In the genomic region with DNA sequence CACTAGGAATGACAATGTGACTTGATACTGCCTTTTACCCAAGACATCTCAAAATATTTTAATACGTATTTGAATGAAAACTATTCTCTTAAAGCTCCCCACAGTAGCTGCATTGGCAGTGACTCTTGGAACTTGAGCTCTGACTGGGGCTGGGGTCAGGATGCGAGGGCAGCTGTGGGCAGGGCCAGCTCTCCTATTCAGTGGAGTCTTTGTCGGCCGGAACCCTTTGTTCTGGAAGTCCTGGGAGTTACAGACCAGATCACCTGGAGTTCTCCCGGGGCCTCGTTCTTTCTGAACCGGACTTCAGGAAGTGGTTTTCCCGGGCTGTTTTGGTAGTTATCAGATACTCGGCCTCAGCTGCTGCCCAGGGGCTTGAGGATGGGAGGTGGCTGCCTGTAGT, we compare ENCODE assay signal across 18 cellular contexts.
DNase-seq lines count a peak whose midpoint lies in the region; ATAC-seq, FAIRE-seq and TF ChIP-seq lines count a peak whose summit lies in the region.
"Had no signal": no experiment of that assay in that cellular context is flagged by ENCODE, and none has a peak within 500 bp of the region (broad histone marks: within the 10 kb centered on the region; RNA-seq: fewer than 3 reads in every experiment).

No MANE protein-coding gene starts in this region.

- no peaks in the 10 kb centered on the region for H3K27me3 Mint-ChIP-seq in osteocyte (ENCODE audit: unreplicated experiment)

- no peaks in the 10 kb centered on the region for H3K36me3 Mint-ChIP-seq in osteocyte (ENCODE audit: unreplicated experiment)

- H3K36me3 ChIP-seq in pancreas: no peaks in the 10 kb centered on the region

- DNase-seq in ELF-1 (ENCODE audit: low read depth, low spot score) (peak; percentile 69), RPMI7951 (ENCODE audit: low read depth) (peak; percentile 12), iPS-NIHi11 (ENCODE audit: low spot score) (peak; percentile 32), osteocyte (ENCODE audit: extremely low spot score, unreplicated experiment) (no peak), pancreas (no peak), T-helper 2 cell (no peak), midbrain (lab: John Stamatoyannopoulos, UW) (no peak)
- DNase-seq: COR-L47, HFFc6, Kasumi-1, MM.1S, NCI-H1105, NCI-H1694 treated with DMSO at 0.1 percent for 48 hours, NCI-H226, NCI-H524 treated with DMSO at 0.1 percent for 48 hours, RPMI8226, SIG-M5 had no signal

- intact Hi-C loops in pancreas (cut with DNase I): no loop called here

- peaks cover 28% of the 10 kb centered on the region for H3K4me1 Mint-ChIP-seq in osteocyte (ENCODE audit: unreplicated experiment)

- no peaks in the 10 kb centered on the region for H3K27me3 ChIP-seq in pancreas

- no peak for ATAC-seq in pancreas

- H3K27ac ChIP-seq in pancreas: no peak overlapping the region
- H3K27ac ChIP-seq: C4-2B had no signal

- FAIRE-seq in pancreas (lab: Jason Lieb, UNC): no peak

- no peak overlapping the region for H3K4me3 ChIP-seq in pancreas

- no peaks in the 10 kb centered on the region for H3K9me3 Mint-ChIP-seq in osteocyte (ENCODE audit: unreplicated experiment)
- H3K9me3 Mint-ChIP-seq: HFFc6 had no signal

- no peak for TF ChIP-seq CTCF in osteocyte (IDR thresholded peaks at IDR 0.05)
- no peak for TF ChIP-seq CTCF in pancreas (IDR thresholded peaks at IDR 0.05)

- 77 to 86% methylated on average over 9 of the region's 9 CpGs for WGBS in pancreas, 2 donors

- peak overlapping the region; percentile 60 for H3K27ac Mint-ChIP-seq in osteocyte (ENCODE audit: unreplicated experiment)
- H3K27ac Mint-ChIP-seq: HFFc6 had no signal

- no peak overlapping the region for H3K4me3 Mint-ChIP-seq in osteocyte (ENCODE audit: unreplicated experiment)
- H3K4me3 Mint-ChIP-seq: HFFc6 had no signal

- H3K9me3 ChIP-seq in pancreas: no peaks in the 10 kb centered on the region

- H3K4me1 ChIP-seq in pancreas: no peaks in the 10 kb centered on the region

Comparison
In these comparisons a context has a peak if more than half of its experiments do, and no peak if none do; other contexts are left out.
1. DNase-seq: peak in ELF-1 (single experiment), RPMI7951 (single experiment) and iPS-NIHi11 (single experiment); none in osteocyte (single experiment), pancreas (0 of 6), T-helper 2 cell (0 of 5) and midbrain (single experiment).